Comparison of ENCODE assay signal across 1 cellular context in genomic region chr16:51577621-51578303, GRCh38.
A peak's percentile ranks its signal among the peaks of the same experiment; 100 is the strongest.
TF ChIP-seq lines count a peak whose summit lies in the region.

No MANE protein-coding gene starts in this region.

TF ChIP-seq in HEK293, 187 proteins besides CTCF, POLR2A, EP300 and RAD21 (continued from another document and continues in another):
- TF ChIP-seq GFI1B (tag by site-specific recombination; IDR thresholded peaks at IDR 0.05), result peak; percentile 69
- no peak for TF ChIP-seq ZNF354C (tag by site-specific recombination; IDR thresholded peaks at IDR 0.05; ENCODE audit: borderline replicate concordance, low read depth)
- peak; percentile 47; the same call in 1 of the 2 replicates for TF ChIP-seq ZNF184 (tag by site-specific recombination; IDR thresholded peaks at IDR 0.05)
- no peak for TF ChIP-seq ZNF214 (tag by site-specific recombination; IDR thresholded peaks at IDR 0.05; ENCODE audit: borderline replicate concordance)
- TF ChIP-seq ZNF830 (tag by site-specific recombination; IDR thresholded peaks at IDR 0.05; ENCODE audit: low read depth), result no peak
- no peak for TF ChIP-seq ZNF266 (tag by site-specific recombination; IDR thresholded peaks at IDR 0.05; ENCODE audit: low read depth)
- TF ChIP-seq ZNF660 (tag by site-specific recombination; IDR thresholded peaks at IDR 0.05), result peak; percentile 19; the same call in 1 of the 2 replicates
- peak; percentile 46; the same call in 1 of the 2 replicates for TF ChIP-seq ZNF362 (tag by site-specific recombination; IDR thresholded peaks at IDR 0.05)
- TF ChIP-seq BCL11A (tag by site-specific recombination; IDR thresholded peaks at IDR 0.05; ENCODE audit: low read depth), result peak; percentile 83
- TF ChIP-seq ZNF394 (tag by site-specific recombination; IDR thresholded peaks at IDR 0.05; ENCODE audit: borderline replicate concordance), result peak; percentile 50; the same call in 1 of the 2 replicates
- no peak for TF ChIP-seq SP2 (tag by site-specific recombination; IDR thresholded peaks at IDR 0.05)
- TF ChIP-seq GLIS1 (tag by site-specific recombination; IDR thresholded peaks at IDR 0.05), result peak; percentile 17; the same call in 1 of the 2 replicates
- TF ChIP-seq ZBTB48 (tag by site-specific recombination; IDR thresholded peaks at IDR 0.05), result no peak
- TF ChIP-seq ZNF501 (tag by site-specific recombination; IDR thresholded peaks at IDR 0.05), result 0 out of 2 replicates have a peak, but pooled peaks have one; percentile 48
- TF ChIP-seq ZNF449 (tag by site-specific recombination; IDR thresholded peaks at IDR 0.05), result peak; percentile 41; the same call in 1 of the 2 replicates
- TF ChIP-seq ZNF513 (tag by site-specific recombination; IDR thresholded peaks at IDR 0.05), result no peak
- TF ChIP-seq KLF7 (tag by site-specific recombination; IDR thresholded peaks at IDR 0.05; ENCODE audit: borderline replicate concordance), result no peak
- TF ChIP-seq GLI2 (tag by site-specific recombination; IDR thresholded peaks at IDR 0.05; ENCODE audit: borderline replicate concordance, low read depth), result peak; percentile 66
- TF ChIP-seq ZNF10 (tag by site-specific recombination; IDR thresholded peaks at IDR 0.05), result peak; percentile 98
- no peak for TF ChIP-seq ZNF585B (tag by site-specific recombination; IDR thresholded peaks at IDR 0.05)
- 0 out of 2 replicates have a peak, but pooled peaks have one; percentile 33 for TF ChIP-seq ZNF24 (tag by site-specific recombination; IDR thresholded peaks at IDR 0.05)
- TF ChIP-seq WT1 (tag by site-specific recombination; IDR thresholded peaks at IDR 0.05), result peak; percentile 76
- TF ChIP-seq PATZ1 (tag by site-specific recombination; IDR thresholded peaks at IDR 0.05), result 0 out of 2 replicates have a peak, but pooled peaks have one; percentile 24
- TF ChIP-seq SCRT2 (tag by site-specific recombination; IDR thresholded peaks at IDR 0.05), result peak; percentile 93
- no peak for TF ChIP-seq ZNF792 (tag by site-specific recombination; IDR thresholded peaks at IDR 0.05)
- peak; percentile 84 for TF ChIP-seq TRIM28 (IDR thresholded peaks at IDR 0.05; ENCODE audit: borderline replicate concordance, low read length)
- TF ChIP-seq ZNF138 (tag by site-specific recombination; IDR thresholded peaks at IDR 0.05; ENCODE audit: borderline replicate concordance), result no peak
- TF ChIP-seq ZNF560 (tag by site-specific recombination; IDR thresholded peaks at IDR 0.05; ENCODE audit: borderline replicate concordance), result no peak
- no peak for TF ChIP-seq MYNN (tag by site-specific recombination; IDR thresholded peaks at IDR 0.05; ENCODE audit: borderline replicate concordance)
- 0 out of 2 replicates have a peak, but pooled peaks have one; percentile 29 for TF ChIP-seq ZNF398 (tag by site-specific recombination; IDR thresholded peaks at IDR 0.05)
- peak; percentile 98 for TF ChIP-seq ZNF843 (tag by site-specific recombination; IDR thresholded peaks at IDR 0.05)
- peak; percentile 92 for TF ChIP-seq ZNF639 (tag by site-specific recombination; IDR thresholded peaks at IDR 0.05)
- TF ChIP-seq ZNF324 (tag by site-specific recombination; IDR thresholded peaks at IDR 0.05), result no peak
- peak; percentile 85; the same call in 1 of the 2 replicates for TF ChIP-seq TSHZ1 (tag by site-specific recombination; IDR thresholded peaks at IDR 0.05; ENCODE audit: borderline replicate concordance)
- peak; percentile 27; the same call in 1 of the 2 replicates for TF ChIP-seq ZNF391 (tag by site-specific recombination; IDR thresholded peaks at IDR 0.05; ENCODE audit: borderline replicate concordance, low read depth)
- no peak for TF ChIP-seq ZFP69B (tag by site-specific recombination; IDR thresholded peaks at IDR 0.05)
- no peak for TF ChIP-seq ZNF175 (tag by site-specific recombination; IDR thresholded peaks at IDR 0.05)
- TF ChIP-seq OVOL3 (tag by site-specific recombination; IDR thresholded peaks at IDR 0.05), result 0 out of 2 replicates have a peak, but pooled peaks have one; percentile 12
- TF ChIP-seq ZBTB44 (tag by site-specific recombination; IDR thresholded peaks at IDR 0.05), result peak; percentile 50; the same call in 1 of the 2 replicates
- TF ChIP-seq KLF9 (tag by site-specific recombination; IDR thresholded peaks at IDR 0.05; ENCODE audit: low read depth), result peak; percentile 45; the same call in 1 of the 2 replicates
- TF ChIP-seq REST (tag by site-specific recombination; IDR thresholded peaks at IDR 0.05), result no peak
